ENCODE assay signal across 10 cellular contexts in genomic region chr1:240579511-240579910, GRCh38. TPM values are rescaled to one million over a fixed set of nuclear protein-coding genes. Genes with fewer than 3 reads are reported as not detected.
"Had no signal": no experiment of that assay in that cellular context is flagged by ENCODE, and none has a peak within 500 bp of the region (broad histone marks: within the 10 kb centered on the region; RNA-seq: fewer than 3 reads in every experiment).

No MANE protein-coding gene starts in this region.

- H3K4me2 ChIP-seq: GM23338 had no signal

- DNase-seq: H9, HCEC 1CT, HFFc6, KBM-7 had no signal

- H3K36me3 Mint-ChIP-seq: IgD-negative memory B cell had no signal

- H3K9me3 Mint-ChIP-seq: GM23338, H9, HFFc6 had no signal

- H3K27ac Mint-ChIP-seq: GM23338, H9, HFFc6, IgD-negative memory B cell had no signal

- H3K4me3 Mint-ChIP-seq: GM23338, H9, HFFc6, IgD-negative memory B cell had no signal

- H3K27ac ChIP-seq: HL-60 had no signal

- H3K4me3 ChIP-seq: GM23338 had no signal

- H3K27me3 Mint-ChIP-seq: IgD-negative memory B cell had no signal

RNA-seq across cellular contexts. Expression of gene GREM2, which starts 32.4 kb away (rescaled TPM):
- total RNA-seq: H1, H9, HepG2, HT1080 had no signal
